ENCODE assay signal across 12 cellular contexts in genomic region chr13:48265217-48265815, GRCh38. TPM values are rescaled to one million over a fixed set of nuclear protein-coding genes. Genes with fewer than 3 reads are reported as not detected.
DNase-seq lines count a peak whose midpoint lies in the region; ATAC-seq, FAIRE-seq and TF ChIP-seq lines count a peak whose summit lies in the region.
"Had no signal": no experiment of that assay in that cellular context is flagged by ENCODE, and none has a peak within 500 bp of the region (broad histone marks: within the 10 kb centered on the region; RNA-seq: fewer than 3 reads in every experiment).

No MANE protein-coding gene starts in this region.

- peaks cover 16 to 40% of the 10 kb centered on the region in 2 donors for H3K36me3 Mint-ChIP-seq in activated naive CD4-positive, alpha-beta T cell treated with anti-CD3 and anti-CD28 coated beads, Interleukin-2, amount 50 U/mL, for 72 hours

- no peaks in the 10 kb centered on the region for H3K27me3 ChIP-seq in upper lobe of right lung
- H3K27me3 ChIP-seq: right atrium auricular region, suprapubic skin had no signal

- no peaks in the 10 kb centered on the region for H3K9me3 ChIP-seq in upper lobe of right lung
- H3K9me3 ChIP-seq: right atrium auricular region, suprapubic skin had no signal

- DNase-seq in stimulated activated CD4-positive, alpha-beta T cell treated with anti-CD3 and anti-CD28 coated beads, Interleukin-12 subunit alpha, Interleukin-12 subunit beta, amount 100 ng/mL, for 48 hours (ENCODE audit: low read depth in 2 of 3, low spot score in 1 of 3), result peak in 2 of 3 donors; percentile 7 to 10
- no peak for DNase-seq in stimulated activated CD4-positive, alpha-beta T cell treated with anti-CD3 and anti-CD28 coated beads, Interleukin-4, amount 100 ng/mL, for 1 hour
- peak in 1 of 2 donors; percentile 18 for DNase-seq in activated naive CD4-positive, alpha-beta T cell treated with anti-CD3 and anti-CD28 coated beads, Interleukin-2, amount 50 U/mL, for 72 hours (ENCODE audit: low spot score in 2 of 2)
- no peak for DNase-seq in upper lobe of right lung
- no peak for DNase-seq in urothelium cell line (ENCODE audit: low spot score)
- DNase-seq in amygdala (lab: John Stamatoyannopoulos, UW), result no peak
- DNase-seq in C1 segment of cervical spinal cord (lab: John Stamatoyannopoulos, UW), result no peak
- DNase-seq: dermis blood vessel endothelial cell, NCI-H774 had no signal

- peak overlapping the region; percentile 7 to 46 for H3K27ac Mint-ChIP-seq in activated naive CD4-positive, alpha-beta T cell treated with anti-CD3 and anti-CD28 coated beads, Interleukin-2, amount 50 U/mL, for 72 hours

- no peak for TF ChIP-seq CTCF in upper lobe of right lung (IDR thresholded peaks at IDR 0.05)

- peak; percentile 56 for ATAC-seq in HG03439 (IDR thresholded peaks at IDR 0.05; ENCODE audit: unreplicated experiment)
- ATAC-seq in activated naive CD4-positive, alpha-beta T cell treated with anti-CD3 and anti-CD28 coated beads, Interleukin-2, amount 50 U/mL, for 72 hours, result peak; percentile 77 to 81
- ATAC-seq in upper lobe of right lung, result peak; percentile 85

- FAIRE-seq in urothelium cell line (lab: Jason Lieb, UNC), result no peak

- H3K27ac ChIP-seq in upper lobe of right lung, result no peak overlapping the region
- H3K27ac ChIP-seq: right atrium auricular region, suprapubic skin had no signal

- intact Hi-C loops in upper lobe of right lung (cut with DNase I), result no loop called here

- no peak overlapping the region for H3K4me3 ChIP-seq in upper lobe of right lung
- H3K4me3 ChIP-seq: right atrium auricular region, suprapubic skin had no signal

- H3K4me1 ChIP-seq in upper lobe of right lung, result no peaks in the 10 kb centered on the region

- peaks cover 61% of the 10 kb centered on the region for H3K36me3 ChIP-seq in upper lobe of right lung

- peaks cover 0 to 7% of the 10 kb centered on the region in 2 donors for H3K9me3 Mint-ChIP-seq in activated naive CD4-positive, alpha-beta T cell treated with anti-CD3 and anti-CD28 coated beads, Interleukin-2, amount 50 U/mL, for 72 hours

RNA-seq across cellular contexts. Expression of gene ITM2B, which starts 32.3 kb away (rescaled TPM):
- 100 to 1,000 TPM in 1 of 2 donors, 10 to 100 TPM in 1; 72.8 to 146 TPM for total RNA-seq in activated naive CD4-positive, alpha-beta T cell treated with anti-CD3 and anti-CD28 coated beads, Interleukin-2, amount 50 U/mL, for 72 hours
- total RNA-seq in upper lobe of right lung, result 802 TPM

RNA-seq across cellular contexts. Expression of gene RB1, which starts 38.2 kb away (rescaled TPM):
- 10 to 100 TPM; 30.3 to 33.8 TPM for total RNA-seq in activated naive CD4-positive, alpha-beta T cell treated with anti-CD3 and anti-CD28 coated beads, Interleukin-2, amount 50 U/mL, for 72 hours
- 41.0 TPM for total RNA-seq in upper lobe of right lung

Comparison
In these comparisons a context has a peak if more than half of its experiments do, and no peak if none do; other contexts are left out.
1. DNase-seq: peak in stimulated activated CD4-positive, alpha-beta T cell treated with anti-CD3 and anti-CD28 coated beads, Interleukin-12 subunit alpha, Interleukin-12 subunit beta, amount 100 ng/mL, for 48 hours (2 of 3); none in stimulated activated CD4-positive, alpha-beta T cell treated with anti-CD3 and anti-CD28 coated beads, Interleukin-4, amount 100 ng/mL, for 1 hour (single experiment), upper lobe of right lung (single experiment), urothelium cell line (single experiment), amygdala (0 of 56) and C1 segment of cervical spinal cord (0 of 14).
2. Peak in every context shown above with its lines, with median percentiles within 50 percentile points of each other: ATAC-seq.